ENCODE assay signal across 16 cellular contexts in the genomic region with DNA sequence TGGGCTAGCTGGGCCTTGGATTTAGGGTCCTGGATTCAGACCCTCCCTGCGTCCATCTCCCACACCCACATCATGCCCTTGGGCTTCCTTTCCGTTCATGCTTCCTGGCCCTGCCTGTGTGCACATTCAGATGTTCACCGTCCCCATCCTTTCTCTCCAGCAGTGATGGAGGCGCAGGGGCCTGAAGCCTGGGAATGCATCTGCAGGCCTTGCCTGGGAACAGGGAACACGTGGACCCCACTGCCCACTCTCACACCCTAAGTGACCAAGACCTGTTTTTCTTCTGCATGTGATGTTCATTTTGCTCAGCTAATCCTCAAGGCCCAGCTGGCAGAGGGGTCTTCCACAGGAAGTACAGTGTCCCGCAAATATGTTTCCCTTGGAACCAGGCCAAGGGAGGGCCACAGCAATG.
DNase-seq lines count a peak whose midpoint lies in the region; ATAC-seq, FAIRE-seq and TF ChIP-seq lines count a peak whose summit lies in the region.
"Had no signal": no experiment of that assay in that cellular context is flagged by ENCODE, and none has a peak within 500 bp of the region (broad histone marks: within the 10 kb centered on the region; RNA-seq: fewer than 3 reads in every experiment).

No MANE protein-coding gene starts in this region.

- H3K9me3 ChIP-seq in astrocyte (ENCODE audit: insufficient read depth, low read depth, low read length) (no peaks in the 10 kb centered on the region), keratinocyte (ENCODE audit: control insufficient read depth, low read depth, low read length) (no peaks in the 10 kb centered on the region), testis (no peaks in the 10 kb centered on the region)
- H3K9me3 ChIP-seq: body of pancreas had no signal

- intact Hi-C loops in activated CD4-positive, alpha-beta T cell treated with anti-CD3 and anti-CD28 coated beads, Interleukin-2, amount 10 ng/mL, durations not matched to agents 24 days and 14 days (cut with micrococcal nuclease), result loop anchor here (10.0 kb wide), 1 partner anchor 321 kb away; no protein-coding TSS in a partner anchor
- intact Hi-C loops in testis (cut with DNase I; ENCODE audit: low total_unique reads), result no loop called here

- H3K4me1 ChIP-seq in astrocyte (ENCODE audit: insufficient read depth, low read length) (peaks cover 81% of the 10 kb centered on the region), keratinocyte (ENCODE audit: control insufficient read depth, extremely low read depth, insufficient read depth, low read length) (peaks cover 48% of the 10 kb centered on the region), testis (peaks cover 11% of the 10 kb centered on the region)

- peaks cover 23% of the 10 kb centered on the region for H3K79me2 ChIP-seq in astrocyte (ENCODE audit: insufficient read depth, low read length)
- H3K79me2 ChIP-seq in keratinocyte (ENCODE audit: control insufficient read depth, insufficient read depth, low read length), result no peaks in the 10 kb centered on the region

- H3K27ac ChIP-seq in astrocyte (ENCODE audit: low read depth, low read length) (peak overlapping the region; percentile 99), keratinocyte (ENCODE audit: control insufficient read depth, insufficient read depth, low read length) (peak overlapping the region; percentile 28), testis (no peak overlapping the region)
- H3K27ac ChIP-seq: body of pancreas had no signal

- no peak overlapping the region for H3K27ac Mint-ChIP-seq in activated CD4-positive, alpha-beta T cell treated with anti-CD3 and anti-CD28 coated beads, Interleukin-2, amount 10 ng/mL, durations not matched to agents 24 days and 14 days
- H3K27ac Mint-ChIP-seq in astrocyte (ENCODE audit: unreplicated experiment), result peak overlapping the region; percentile 99
- H3K27ac Mint-ChIP-seq: natural killer cell treated with Interleukin-12 subunit alpha and Interleukin-12 subunit beta and Interleukin-15 and Interleukin-18, amount 100 ng/mL, for 72 hours; stimulated activated naive B cell treated with anti-CD40 and anti-IgM and Interleukin-4, amounts not matched to agents 10 μg/mL and 1 μg/mL and 100 μg/mL, for 72 hours had no signal

- no peak for TF ChIP-seq CTCF in astrocyte (IDR thresholded peaks at IDR 0.05; ENCODE audit: insufficient read depth, low read depth, low read length)
- TF ChIP-seq CTCF in keratinocyte (optimal IDR thresholded peaks at IDR 0.05 in 1 of 3, IDR thresholded peaks at IDR 0.05 in 1 of 3, conservative IDR thresholded peaks at IDR 0.05 in 1 of 3; ENCODE audit: extremely low read depth in 1 of 3, insufficient read depth in 2 of 3, low read length in 3 of 3), result no peak
- TF ChIP-seq CTCF in testis (IDR thresholded peaks at IDR 0.05), result no peak

- H3K27me3 ChIP-seq in astrocyte (ENCODE audit: insufficient read depth, low read length) (no peaks in the 10 kb centered on the region), keratinocyte (ENCODE audit: control insufficient read depth, extremely low read depth, insufficient read depth, low read length) (no peaks in the 10 kb centered on the region), testis (no peaks in the 10 kb centered on the region)
- H3K27me3 ChIP-seq: body of pancreas had no signal

- H4K20me1 ChIP-seq in astrocyte (ENCODE audit: insufficient read depth, low read length) (no peaks in the 10 kb centered on the region), keratinocyte (ENCODE audit: control insufficient read depth, extremely low read depth, insufficient read depth, low read length) (no peaks in the 10 kb centered on the region)

- H3K9me1 ChIP-seq in keratinocyte (ENCODE audit: control insufficient read depth, extremely low read depth, insufficient read depth, low read length), result peaks cover 2% of the 10 kb centered on the region

- H3K9ac ChIP-seq in astrocyte (ENCODE audit: low read length) (peak overlapping the region; percentile 96), keratinocyte (ENCODE audit: control insufficient read depth, extremely low read depth, insufficient read depth, low read length) (no peak overlapping the region)

- FAIRE-seq in astrocyte (lab: Jason Lieb, UNC), result no peak
- no peak for FAIRE-seq in keratinocyte (lab: Jason Lieb, UNC)

- dilution Hi-C loops in keratinocyte (cut with MboI; ENCODE audit: extremely low pct_ligation_motif_present, low sequenced_read_pairs), result no loop called here

- peaks cover 13% of the 10 kb centered on the region for H3K4me1 Mint-ChIP-seq in activated CD4-positive, alpha-beta T cell treated with anti-CD3 and anti-CD28 coated beads, Interleukin-2, amount 10 ng/mL, durations not matched to agents 24 days and 14 days
- H3K4me1 Mint-ChIP-seq in astrocyte (ENCODE audit: low read depth, unreplicated experiment), result peaks cover 70% of the 10 kb centered on the region

- no peaks in the 10 kb centered on the region for H3K9me3 Mint-ChIP-seq in activated CD4-positive, alpha-beta T cell treated with anti-CD3 and anti-CD28 coated beads, Interleukin-2, amount 10 ng/mL, durations not matched to agents 24 days and 14 days
- H3K9me3 Mint-ChIP-seq in astrocyte (ENCODE audit: unreplicated experiment), result no peaks in the 10 kb centered on the region
- H3K9me3 Mint-ChIP-seq: natural killer cell treated with Interleukin-12 subunit alpha and Interleukin-12 subunit beta and Interleukin-15 and Interleukin-18, amount 100 ng/mL, for 72 hours had no signal

- H3K36me3 ChIP-seq in astrocyte (ENCODE audit: insufficient read depth, low read length) (no peaks in the 10 kb centered on the region), keratinocyte (ENCODE audit: control insufficient read depth in 2 of 2, extremely low read depth in 1 of 2, insufficient read depth in 2 of 2, low read length in 2 of 2) (peaks cover 1 to 44% of the 10 kb centered on the region in 2 experiments), testis (ENCODE audit: low read depth, missing control alignments) (no peaks in the 10 kb centered on the region)

- no peaks in the 10 kb centered on the region for H3K27me3 Mint-ChIP-seq in activated CD4-positive, alpha-beta T cell treated with anti-CD3 and anti-CD28 coated beads, Interleukin-2, amount 10 ng/mL, durations not matched to agents 24 days and 14 days
- no peaks in the 10 kb centered on the region for H3K27me3 Mint-ChIP-seq in astrocyte (ENCODE audit: low read depth, unreplicated experiment)
- H3K27me3 Mint-ChIP-seq: natural killer cell treated with Interleukin-12 subunit alpha and Interleukin-12 subunit beta and Interleukin-15 and Interleukin-18, amount 100 ng/mL, for 72 hours had no signal

- whole genome bisulfite sequencing in testis, 2 donors, result 73 to 85% methylated on average over 6 of the region's 6 CpGs

- DNase-seq in activated CD4-positive, alpha-beta T cell treated with anti-CD3 and anti-CD28 coated beads, Interleukin-2, amount 10 ng/mL, durations not matched to agents 24 days and 14 days, result peak; percentile 41
- no peak for DNase-seq in activated CD4-positive, alpha-beta T cell treated with anti-CD3 and anti-CD28 coated beads, Interleukin-2, amount 50 U/mL, for 48 hours
- peak; percentile 67 for DNase-seq in astrocyte (ENCODE audit: low read depth)
- no peak for DNase-seq in keratinocyte (ENCODE audit: low read depth, low spot score)
- peak; percentile 9 for DNase-seq in testis
- no peak for DNase-seq in NCI-H510A treated with DMSO at 0.1 percent for 48 hours (lab: John Stamatoyannopoulos, UW)
- DNase-seq in DMS79 treated with DMSO at 0.1 percent for 48 hours (lab: John Stamatoyannopoulos, UW), result no peak
- DNase-seq: ACHN; activated gamma-delta T cell; body of pancreas; kidney glomerular epithelial cell; NCI-H146; NCI-H524 treated with DMSO at 0.1 percent for 48 hours; stimulated activated naive B cell treated with anti-CD40 and anti-IgM and Interleukin-4, amounts not matched to agents 10 μg/mL and 1 μg/mL and 100 μg/mL, for 72 hours had no signal

- ATAC-seq in GM21528 (IDR thresholded peaks at IDR 0.05; ENCODE audit: low FRiP score, unreplicated experiment), result no peak
- ATAC-seq: body of pancreas; natural killer cell treated with Interleukin-12 subunit alpha and Interleukin-12 subunit beta and Interleukin-15 and Interleukin-18, amount 100 ng/mL, for 72 hours; stimulated activated naive B cell treated with anti-CD40 and anti-IgM and Interleukin-4, amounts not matched to agents 10 μg/mL and 1 μg/mL and 100 μg/mL, for 72 hours had no signal

- H3K4me2 ChIP-seq in astrocyte (ENCODE audit: low read length) (peak overlapping the region; percentile 92), keratinocyte (ENCODE audit: control insufficient read depth, extremely low read depth, insufficient read depth, low read depth, low read length) (no peak overlapping the region)

- H3K4me3 Mint-ChIP-seq in activated CD4-positive, alpha-beta T cell treated with anti-CD3 and anti-CD28 coated beads, Interleukin-2, amount 10 ng/mL, durations not matched to agents 24 days and 14 days, result no peak overlapping the region
- H3K4me3 Mint-ChIP-seq in astrocyte (ENCODE audit: unreplicated experiment), result peak overlapping the region; percentile 16
- H3K4me3 Mint-ChIP-seq: natural killer cell treated with Interleukin-12 subunit alpha and Interleukin-12 subunit beta and Interleukin-15 and Interleukin-18, amount 100 ng/mL, for 72 hours; stimulated activated naive B cell treated with anti-CD40 and anti-IgM and Interleukin-4, amounts not matched to agents 10 μg/mL and 1 μg/mL and 100 μg/mL, for 72 hours had no signal

- H2AFZ ChIP-seq in astrocyte (ENCODE audit: low read depth, low read length) (no peak overlapping the region), keratinocyte (ENCODE audit: control insufficient read depth, low read length) (no peak overlapping the region)

- no peak overlapping the region for H3K4me3 ChIP-seq in astrocyte (ENCODE audit: insufficient read depth, low read depth, low read length)
- no peak overlapping the region for H3K4me3 ChIP-seq in keratinocyte (ENCODE audit: control insufficient read depth in 2 of 3, extremely low read depth in 1 of 3, insufficient read depth in 2 of 3, low read depth in 1 of 3, low read length in 3 of 3)
- no peak overlapping the region for H3K4me3 ChIP-seq in testis
- H3K4me3 ChIP-seq: body of pancreas had no signal

- peaks cover 5% of the 10 kb centered on the region for H3K36me3 Mint-ChIP-seq in activated CD4-positive, alpha-beta T cell treated with anti-CD3 and anti-CD28 coated beads, Interleukin-2, amount 10 ng/mL, durations not matched to agents 24 days and 14 days (ENCODE audit: low read depth)
- peaks cover 10% of the 10 kb centered on the region for H3K36me3 Mint-ChIP-seq in astrocyte (ENCODE audit: low read depth, unreplicated experiment)
- H3K36me3 Mint-ChIP-seq: natural killer cell treated with Interleukin-12 subunit alpha and Interleukin-12 subunit beta and Interleukin-15 and Interleukin-18, amount 100 ng/mL, for 72 hours; stimulated activated naive B cell treated with anti-CD40 and anti-IgM and Interleukin-4, amounts not matched to agents 10 μg/mL and 1 μg/mL and 100 μg/mL, for 72 hours had no signal

- TF ChIP-seq POLR2A in testis (IDR thresholded peaks at IDR 0.05), result no peak

Comparison
In these comparisons a context has a peak if more than half of its experiments do, and no peak if none do; other contexts are left out.
1. DNase-seq: peak in activated CD4-positive, alpha-beta T cell treated with anti-CD3 and anti-CD28 coated beads, Interleukin-2, amount 10 ng/mL, durations not matched to agents 24 days and 14 days (single experiment), astrocyte (single experiment) and testis (single experiment); none in activated CD4-positive, alpha-beta T cell treated with anti-CD3 and anti-CD28 coated beads, Interleukin-2, amount 50 U/mL, for 48 hours (0 of 2), keratinocyte (single experiment), NCI-H510A treated with DMSO at 0.1 percent for 48 hours (single experiment) and DMS79 treated with DMSO at 0.1 percent for 48 hours (single experiment).
2. H3K27ac ChIP-seq: peak in astrocyte (single experiment) and keratinocyte (single experiment); none in testis (0 of 2).